Comparison of ENCODE assay signal across 17 cellular contexts in genomic region chr3:169077394-169077906, GRCh38.
A peak's percentile ranks its signal among the peaks of the same experiment; 100 is the strongest.
DNase-seq lines count a peak whose midpoint lies in the region; ATAC-seq and TF ChIP-seq lines count a peak whose summit lies in the region.
"Had no signal": no experiment of that assay in that cellular context is flagged by ENCODE, and none has a peak within 500 bp of the region (broad histone marks: within the 10 kb centered on the region; RNA-seq: fewer than 3 reads in every experiment).

No MANE protein-coding gene starts in this region.

- CTCF ChIA-PET in GM10248 (lab: Yijun Ruan, JAX) = no interaction called here

- ATAC-seq in GM19025 (IDR thresholded peaks at IDR 0.05; ENCODE audit: low read depth, unreplicated experiment) = peak; percentile 65
- peak; percentile 55 for ATAC-seq in GM21825 (IDR thresholded peaks at IDR 0.05; ENCODE audit: unreplicated experiment)
- ATAC-seq in HG03342 (IDR thresholded peaks at IDR 0.05; ENCODE audit: unreplicated experiment) = peak; percentile 92
- no peak for ATAC-seq in SK-N-SH treated with all-trans-retinoic acid at 6 μM for 48 hours
- ATAC-seq: activated CD4-positive, CD25-positive, alpha-beta regulatory T cell treated with anti-CD3 and anti-CD28 coated beads, Interleukin-2, amount 50 U/mL, for 24 hours; gastroesophageal sphincter had no signal

- no peak for TF ChIP-seq CTCF in GM10248 (IDR thresholded peaks at IDR 0.05; ENCODE audit: control extremely low read depth, extremely low read depth, low read depth, missing control alignments)

- DNase-seq in GM10248 (ENCODE audit: extremely low spot score) (peak; percentile 11), NCI-H2227 treated with DMSO at 0.1 percent for 48 hours (lab: John Stamatoyannopoulos, UW) (no peak), NK-92 (lab: John Stamatoyannopoulos, UW; ENCODE audit: unreplicated experiment) (no peak), glomerular visceral epithelial cell (ENCODE audit: extremely low spot score) (no peak)
- DNase-seq: CD4-positive, alpha-beta memory T cell; cerebellar nuclear complex; mesenchymal stem cell; NCI-H1105 treated with DMSO at 0.1 percent for 48 hours; NCI-H510A; nucleus accumbens; substantia nigra had no signal

- POLR2A ChIA-PET in GM10248 (lab: Yijun Ruan, JAX) = no interaction called here

TF ChIP-seq in SK-N-SH treated with all-trans-retinoic acid at 6 μM for 48 hours, 23 proteins besides CTCF, POLR2A, EP300 and RAD21:
- no peak for TF ChIP-seq PATZ1 (CRISPR knock-in tag; IDR thresholded peaks at IDR 0.05; ENCODE audit: borderline replicate concordance)
